ENCODE assay signal across 8 cellular contexts in the genomic region with DNA sequence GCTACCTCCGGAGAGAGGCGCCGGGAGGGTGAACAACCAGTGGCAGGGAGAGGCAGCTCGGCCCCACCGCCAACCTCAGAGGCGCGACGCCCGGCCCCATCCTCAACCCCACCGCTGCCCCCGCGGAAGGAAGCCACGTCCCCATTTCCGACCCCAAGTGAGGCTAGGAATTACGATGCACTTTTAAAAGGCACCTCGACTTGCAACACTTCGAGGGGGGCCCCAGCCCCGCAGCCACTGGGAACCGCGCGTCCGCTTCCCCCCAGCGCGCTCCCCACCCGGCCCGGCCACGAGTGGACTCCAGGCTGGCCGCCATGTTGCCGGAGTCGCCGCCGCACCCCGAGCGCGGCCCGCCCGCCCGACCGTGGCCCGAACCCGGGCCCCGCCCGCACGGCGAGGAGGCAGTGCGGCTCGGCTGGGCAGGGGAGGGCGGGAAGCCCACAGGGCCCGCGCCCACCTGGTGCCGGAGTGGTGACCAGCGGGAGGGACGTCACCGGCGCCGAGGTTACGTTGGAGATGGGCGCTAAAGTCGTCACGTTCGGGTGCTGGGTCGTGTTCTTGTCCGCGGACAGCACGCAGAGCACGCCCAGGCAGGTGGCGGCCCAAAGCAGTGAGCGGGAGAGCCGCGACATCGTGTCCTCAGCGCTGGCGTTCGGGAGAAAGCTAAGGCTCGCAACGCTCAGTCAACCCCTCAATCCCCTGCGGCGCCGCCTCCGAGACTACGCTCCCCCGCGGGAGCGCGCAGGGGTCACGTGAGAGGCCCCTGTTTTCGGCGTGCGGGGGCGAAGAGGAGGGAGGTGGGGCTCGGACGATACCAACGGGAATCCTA. TPM values are rescaled to one million over a fixed set of nuclear protein-coding genes. Genes with fewer than 3 reads are reported as not detected.
DNase-seq lines count a peak whose midpoint lies in the region; ATAC-seq, FAIRE-seq and TF ChIP-seq lines count a peak whose summit lies in the region.

A gene (minus strand): TSS at position 721 of the 829 bp plus-strand sequence. CDS start 89 bp downstream, at position 632.

- peaks cover 3% of the 10 kb centered on the region for H3K36me3 ChIP-seq in bronchial epithelial cell (ENCODE audit: control insufficient read depth, insufficient read depth, low read length)

- peaks cover 63 to 68% of the 10 kb centered on the region in 2 donors for H3K4me1 Mint-ChIP-seq in immature natural killer cell

- H3K4me3 ChIP-seq in AG04449 (ENCODE audit: low read depth, low read length), result peak within 1 kb of the TSS; percentile 93
- peak within 1 kb of the TSS; percentile 83 for H3K4me3 ChIP-seq in WI38 (ENCODE audit: low read depth, low read length)
- peak within 1 kb of the TSS; percentile 96 for H3K4me3 ChIP-seq in bronchial epithelial cell (ENCODE audit: low read depth, low read length)

- H3K36me3 Mint-ChIP-seq in immature natural killer cell, result peaks cover 5 to 19% (median 16%) of the 10 kb centered on the region in 3 donors

- no peak for DNase-seq in AG04449 (ENCODE audit: low read depth, low spot score)
- peak; percentile 96 for DNase-seq in NCI-H2227 (lab: John Stamatoyannopoulos, UW; ENCODE audit: unreplicated experiment)
- peak; percentile 76 for DNase-seq in bronchial epithelial cell (ENCODE audit: low read depth)
- DNase-seq in immature natural killer cell, result peak; percentile 96 to 97 (median 97)
- DNase-seq in smooth muscle cell of the brain vasculature (ENCODE audit: low read depth, low spot score), result peak; percentile 87

- no peaks in the 10 kb centered on the region for H3K27me3 ChIP-seq in bronchial epithelial cell (ENCODE audit: control insufficient read depth, insufficient read depth, low read length)

- peaks cover 19 to 22% (median 21%) of the 10 kb centered on the region in 3 donors for H3K27me3 Mint-ChIP-seq in immature natural killer cell (ENCODE audit: low read depth in 3 of 3)

- TF ChIP-seq CTCF in AG04449 (IDR thresholded peaks at IDR 0.05; ENCODE audit: insufficient read depth, low read length, missing control alignments), result no peak
- no peak for TF ChIP-seq CTCF in WI38 (IDR thresholded peaks at IDR 0.05; ENCODE audit: low read depth, low read length)
- no peak for TF ChIP-seq CTCF in bronchial epithelial cell (IDR thresholded peaks at IDR 0.05; ENCODE audit: insufficient read depth, low read length, severe bottlenecking)

- FAIRE-seq in bronchial epithelial cell (lab: Jason Lieb, UNC), result no peak

- ATAC-seq in GM18870 (IDR thresholded peaks at IDR 0.05; ENCODE audit: unreplicated experiment), result peak; percentile 28
- peak; percentile 45 for ATAC-seq in HG03108 (IDR thresholded peaks at IDR 0.05; ENCODE audit: unreplicated experiment)

- no peaks in the 10 kb centered on the region for H3K9me3 Mint-ChIP-seq in immature natural killer cell

- CTCF ChIA-PET in AG04449 (lab: Yijun Ruan, JAX), result interaction anchor here (1.0 to 6.0 kb wide), 14 partner anchors 11 to 840 kb away, joined by 3 to 137 read pairs (median 6); a partner anchor contains a TSS

- POLR2A ChIA-PET in AG04449 (lab: Yijun Ruan, JAX), result interaction anchor here (0.5 to 2.1 kb wide), 8 partner anchors 9 to 287 kb away, joined by 3 to 7 read pairs (median 4); a partner anchor contains a TSS

- H3K27ac Mint-ChIP-seq in immature natural killer cell, result peak within 1 kb of the TSS; percentile 99 to 100 (median 99)

- peak within 1 kb of the TSS; percentile 93 to 100 (median 98) for H3K4me3 Mint-ChIP-seq in immature natural killer cell

RNA-seq across cellular contexts. Expression of the gene that starts here (rescaled TPM):
- 113 and 115 TPM in 2 replicates for total RNA-seq in bronchial epithelial cell
- polyA plus RNA-seq in immature natural killer cell, result 100 to 1,000 TPM; 433 to 825 (median 521) TPM
